ENCODE assay signal across 8 cellular contexts in the genomic region with DNA sequence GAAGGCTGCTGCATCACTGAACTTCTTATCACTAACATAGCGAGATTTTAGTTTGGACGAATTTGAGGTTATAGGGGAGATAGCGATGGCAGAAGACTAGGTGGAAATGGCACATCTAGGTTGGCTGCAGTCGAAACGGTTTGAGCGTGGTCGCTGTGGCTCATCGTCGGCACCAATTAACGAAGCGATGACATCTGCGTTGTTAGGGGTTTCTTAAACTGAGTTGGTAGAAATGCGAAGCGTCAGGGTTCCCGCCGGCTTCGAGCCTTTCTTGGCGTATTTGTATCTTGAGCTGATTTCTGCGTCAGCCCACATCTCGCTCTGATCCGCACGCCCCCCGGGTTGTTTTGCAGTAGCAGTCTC. TPM values are rescaled to one million over a fixed set of nuclear protein-coding genes. Genes with fewer than 3 reads are reported as not detected.
DNase-seq lines count a peak whose midpoint lies in the region; ATAC-seq and TF ChIP-seq lines count a peak whose summit lies in the region.

No MANE protein-coding gene starts in this region.

- DNase-seq in CD4-positive, alpha-beta T cell, result peak in 9 of 10 experiments; percentile 16 to 52 (median 32)
- DNase-seq in T-helper 2 cell treated with Interferon-gamma antibody and Interleukin-4, amounts not matched to agents 5 μg/mL and 100 μg/mL, for 36 hours (ENCODE audit: low spot score), result no peak
- DNase-seq in cardiac fibroblast (ENCODE audit: low read depth in 2 of 2), result peak; percentile 62 to 65
- peak; percentile 25 to 35 for DNase-seq in stimulated activated CD4-positive, alpha-beta T cell treated with anti-CD3 and anti-CD28 coated beads, Interleukin-4, amount 100 ng/mL, for 48 hours (ENCODE audit: low read depth in 2 of 2)
- DNase-seq in superior temporal gyrus (ENCODE audit: extremely low spot score), result no peak

- H3K27ac Mint-ChIP-seq in CD4-positive, alpha-beta T cell, result peak overlapping the region; percentile 92
- peak overlapping the region; percentile 97 for H3K27ac Mint-ChIP-seq in T-helper 2 cell treated with Interferon-gamma antibody and Interleukin-4, amounts not matched to agents 5 μg/mL and 100 μg/mL, for 36 hours

- peak overlapping the region; percentile 94 for H3K4me3 Mint-ChIP-seq in CD4-positive, alpha-beta T cell
- peak overlapping the region; percentile 93 for H3K4me3 Mint-ChIP-seq in T-helper 2 cell treated with Interferon-gamma antibody and Interleukin-4, amounts not matched to agents 5 μg/mL and 100 μg/mL, for 36 hours

- no peaks in the 10 kb centered on the region for H3K9me3 ChIP-seq in CD4-positive, alpha-beta T cell (ENCODE audit: control insufficient read depth, low read length)
- H3K9me3 ChIP-seq in liver (ENCODE audit: control insufficient read depth in 4 of 4, low read length in 3 of 4), result no peaks in the 10 kb centered on the region

- peaks cover 22% of the 10 kb centered on the region for H3K36me3 Mint-ChIP-seq in CD4-positive, alpha-beta T cell (ENCODE audit: low read depth)
- H3K36me3 Mint-ChIP-seq in T-helper 2 cell treated with Interferon-gamma antibody and Interleukin-4, amounts not matched to agents 5 μg/mL and 100 μg/mL, for 36 hours (ENCODE audit: low read depth), result peaks cover 17% of the 10 kb centered on the region

- H3K9ac ChIP-seq in liver (ENCODE audit: low read depth in 1 of 2, low read length in 2 of 2), result peak overlapping the region; percentile 79 to 93

- H3K4me3 ChIP-seq in cardiac fibroblast (replicated peaks in 1 of 2; ENCODE audit: low read depth in 2 of 2, low read length in 2 of 2), result peak overlapping the region; percentile 83 to 88
- H3K4me3 ChIP-seq in liver (ENCODE audit: low read depth in 1 of 3, low read length in 3 of 3), result peak overlapping the region; percentile 78 to 94 (median 83)

- no peak for TF ChIP-seq RAD21 in liver (IDR thresholded peaks at IDR 0.05)

- intact Hi-C loops in CD4-positive, alpha-beta T cell (cut with DNase I, micrococcal nuclease), result loop anchor here (1.0 to 10.0 kb wide), 12 partner anchors 43 to 1877 kb away; a partner anchor contains a TSS

- H3K27me3 Mint-ChIP-seq in CD4-positive, alpha-beta T cell, result no peaks in the 10 kb centered on the region
- H3K27me3 Mint-ChIP-seq in T-helper 2 cell treated with Interferon-gamma antibody and Interleukin-4, amounts not matched to agents 5 μg/mL and 100 μg/mL, for 36 hours (ENCODE audit: low read depth), result no peaks in the 10 kb centered on the region

- no peak for TF ChIP-seq CTCF in CD4-positive, alpha-beta T cell (IDR thresholded peaks at IDR 0.05)
- TF ChIP-seq CTCF in cardiac fibroblast (IDR thresholded peaks at IDR 0.05; ENCODE audit: low read depth, low read length) (no peak), liver (IDR thresholded peaks at IDR 0.05; ENCODE audit: low read depth, low read length, missing input control) (no peak)

- peaks cover 4 to 37% (median 28%) of the 10 kb centered on the region in 4 donors for H3K4me1 ChIP-seq in liver (ENCODE audit: control insufficient read depth in 4 of 4, insufficient read depth in 4 of 4, low read length in 3 of 4)

- H3K27ac ChIP-seq in CD4-positive, alpha-beta T cell (ENCODE audit: low read depth, low read length), result peak overlapping the region; percentile 85
- peak overlapping the region; percentile 78 to 93 for H3K27ac ChIP-seq in liver (ENCODE audit: low read depth in 1 of 2, low read length in 2 of 2)

- no peaks in the 10 kb centered on the region for H3K9me3 Mint-ChIP-seq in CD4-positive, alpha-beta T cell
- H3K9me3 Mint-ChIP-seq in T-helper 2 cell treated with Interferon-gamma antibody and Interleukin-4, amounts not matched to agents 5 μg/mL and 100 μg/mL, for 36 hours, result peaks cover 9% of the 10 kb centered on the region

- no peaks in the 10 kb centered on the region for H3K27me3 ChIP-seq in CD4-positive, alpha-beta T cell (ENCODE audit: control insufficient read depth, insufficient read depth, low read length)
- H3K27me3 ChIP-seq in liver (ENCODE audit: control insufficient read depth in 4 of 4, insufficient read depth in 4 of 4, low read length in 3 of 4), result no peaks in the 10 kb centered on the region

- no peaks in the 10 kb centered on the region for H3K36me3 ChIP-seq in liver (ENCODE audit: control insufficient read depth in 4 of 4, insufficient read depth in 3 of 4, low read depth in 1 of 4, low read length in 3 of 4)

- under 1% methylated on average over 23 of the region's 23 CpGs for WGBS in liver

- ATAC-seq in CD4-positive, alpha-beta T cell (ENCODE audit: poor library complexity), result peak; percentile 27
- ATAC-seq in GM19397 (IDR thresholded peaks at IDR 0.05; ENCODE audit: unreplicated experiment) (peak; percentile 14), HG03469 (IDR thresholded peaks at IDR 0.05; ENCODE audit: unreplicated experiment) (peak; percentile 4)

- POLR2A ChIA-PET in CD4-positive, alpha-beta T cell (lab: Charles Lee), result interaction anchor here (0.9 to 3.0 kb wide), 18 partner anchors 9 to 1500 kb away, joined by 3 to 34 read pairs (median 6); a partner anchor contains a TSS

- CTCF ChIA-PET in CD4-positive, alpha-beta T cell (lab: Charles Lee), result no interaction called here

- H3K4me1 Mint-ChIP-seq in CD4-positive, alpha-beta T cell (ENCODE audit: low read depth), result peaks cover 78% of the 10 kb centered on the region
- H3K4me1 Mint-ChIP-seq in T-helper 2 cell treated with Interferon-gamma antibody and Interleukin-4, amounts not matched to agents 5 μg/mL and 100 μg/mL, for 36 hours (ENCODE audit: low read depth), result peaks cover 40% of the 10 kb centered on the region

TF ChIP-seq in liver, 16 proteins besides CTCF, POLR2A, EP300 and RAD21:
- no peak for TF ChIP-seq FOXA2 (IDR thresholded peaks at IDR 0.05)
- TF ChIP-seq, protein P1, sequence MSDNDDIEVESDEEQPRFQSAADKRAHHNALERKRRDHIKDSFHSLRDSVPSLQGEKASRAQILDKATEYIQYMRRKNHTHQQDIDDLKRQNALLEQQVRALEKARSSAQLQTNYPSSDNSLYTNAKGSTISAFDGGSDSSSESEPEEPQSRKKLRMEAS (IDR thresholded peaks at IDR 0.05), result no peak
- peak; percentile 78 for TF ChIP-seq TAF1 (conservative IDR thresholded peaks at IDR 0.05)
- TF ChIP-seq, protein P2, sequence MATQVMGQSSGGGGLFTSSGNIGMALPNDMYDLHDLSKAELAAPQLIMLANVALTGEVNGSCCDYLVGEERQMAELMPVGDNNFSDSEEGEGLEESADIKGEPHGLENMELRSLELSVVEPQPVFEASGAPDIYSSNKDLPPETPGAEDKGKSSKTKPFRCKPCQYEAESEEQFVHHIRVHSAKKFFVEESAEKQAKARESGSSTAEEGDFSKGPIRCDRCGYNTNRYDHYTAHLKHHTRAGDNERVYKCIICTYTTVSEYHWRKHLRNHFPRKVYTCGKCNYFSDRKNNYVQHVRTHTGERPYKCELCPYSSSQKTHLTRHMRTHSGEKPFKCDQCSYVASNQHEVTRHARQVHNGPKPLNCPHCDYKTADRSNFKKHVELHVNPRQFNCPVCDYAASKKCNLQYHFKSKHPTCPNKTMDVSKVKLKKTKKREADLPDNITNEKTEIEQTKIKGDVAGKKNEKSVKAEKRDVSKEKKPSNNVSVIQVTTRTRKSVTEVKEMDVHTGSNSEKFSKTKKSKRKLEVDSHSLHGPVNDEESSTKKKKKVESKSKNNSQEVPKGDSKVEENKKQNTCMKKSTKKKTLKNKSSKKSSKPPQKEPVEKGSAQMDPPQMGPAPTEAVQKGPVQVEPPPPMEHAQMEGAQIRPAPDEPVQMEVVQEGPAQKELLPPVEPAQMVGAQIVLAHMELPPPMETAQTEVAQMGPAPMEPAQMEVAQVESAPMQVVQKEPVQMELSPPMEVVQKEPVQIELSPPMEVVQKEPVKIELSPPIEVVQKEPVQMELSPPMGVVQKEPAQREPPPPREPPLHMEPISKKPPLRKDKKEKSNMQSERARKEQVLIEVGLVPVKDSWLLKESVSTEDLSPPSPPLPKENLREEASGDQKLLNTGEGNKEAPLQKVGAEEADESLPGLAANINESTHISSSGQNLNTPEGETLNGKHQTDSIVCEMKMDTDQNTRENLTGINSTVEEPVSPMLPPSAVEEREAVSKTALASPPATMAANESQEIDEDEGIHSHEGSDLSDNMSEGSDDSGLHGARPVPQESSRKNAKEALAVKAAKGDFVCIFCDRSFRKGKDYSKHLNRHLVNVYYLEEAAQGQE (IDR thresholded peaks at IDR 0.05), result peak; percentile 32

RNA-seq across cellular contexts. Expression of a gene that starts 0.3 kb away (rescaled TPM):
- total RNA-seq in CD4-positive, alpha-beta T cell, result under 1 TPM; 0.47 to 0.70 TPM
- 1 to 10 TPM; 1.9 to 4.7 TPM for total RNA-seq in liver
- polyA plus RNA-seq in liver, result 1 to 10 TPM; 1.1 to 1.2 TPM

RNA-seq across cellular contexts. Expression of a gene that starts 0.8 kb away (rescaled TPM):
- total RNA-seq in CD4-positive, alpha-beta T cell, result 10 to 100 TPM; 20.9 to 21.6 TPM
- 10 to 100 TPM; 39.5 to 55.8 TPM for total RNA-seq in liver
- 10 to 100 TPM; 16.7 to 25.7 TPM for polyA plus RNA-seq in liver

Comparison
In these comparisons a context has a peak if more than half of its experiments do, and no peak if none do; other contexts are left out.
1. DNase-seq: peak in CD4-positive, alpha-beta T cell (9 of 10), cardiac fibroblast (2 of 2) and stimulated activated CD4-positive, alpha-beta T cell treated with anti-CD3 and anti-CD28 coated beads, Interleukin-4, amount 100 ng/mL, for 48 hours (2 of 2); none in T-helper 2 cell treated with Interferon-gamma antibody and Interleukin-4, amounts not matched to agents 5 μg/mL and 100 μg/mL, for 36 hours (single experiment) and superior temporal gyrus (single experiment).
2. Peak in every context shown above with its lines, with median percentiles within 50 percentile points of each other: ATAC-seq.